In genomic region chr5:142814122-142814521, GRCh38 we compare ENCODE assay signal across 19 cellular contexts. TPM values are rescaled to one million over a fixed set of nuclear protein-coding genes. Genes with fewer than 3 reads are reported as not detected.
DNase-seq lines count a peak whose midpoint lies in the region; ATAC-seq and TF ChIP-seq lines count a peak whose summit lies in the region.
"Had no signal": no experiment of that assay in that cellular context is flagged by ENCODE, and none has a peak within 500 bp of the region (broad histone marks: within the 10 kb centered on the region; RNA-seq: fewer than 3 reads in every experiment).

No MANE protein-coding gene starts in this region.

- intact Hi-C loops in Caco-2 (cut with micrococcal nuclease; ENCODE audit: unreplicated experiment) (no loop called here), lower lobe of right lung (cut with DNase I) (no loop called here)

- H3K9me3 Mint-ChIP-seq in Caco-2 (ENCODE audit: unreplicated experiment), result no peaks in the 10 kb centered on the region
- H3K9me3 Mint-ChIP-seq in stimulated activated effector memory CD8-positive, alpha-beta T cell treated with anti-CD3 and anti-CD28 coated beads, Interleukin-12 subunit alpha, Interleukin-12 subunit beta, amount 100 ng/mL, for 72 hours, result no peaks in the 10 kb centered on the region
- no peaks in the 10 kb centered on the region for H3K9me3 Mint-ChIP-seq in T-helper 2 cell treated with Interferon-gamma antibody and Interleukin-4, amounts not matched to agents 5 μg/mL and 100 μg/mL, for 36 hours
- H3K9me3 Mint-ChIP-seq: activated naive CD8-positive, alpha-beta T cell treated with anti-CD3 and anti-CD28 coated beads, Interleukin-2, amount 50 U/mL, for 24 hours; central memory CD8-positive, alpha-beta T cell had no signal

- H3K4me3 ChIP-seq in Caco-2 (ENCODE audit: low read depth, low read length), result no peak overlapping the region
- H3K4me3 ChIP-seq in lower lobe of right lung, result no peak overlapping the region
- H3K4me3 ChIP-seq: PC-9 had no signal

- DNase-seq in Caco-2 (no peak), dermis microvascular lymphatic vessel endothelial cell (ENCODE audit: low read depth in 2 of 2) (peak; percentile 56 to 89), lower lobe of right lung (no peak), mucosa of gallbladder (ENCODE audit: low spot score) (no peak), NCI-H446 treated with DMSO at 0.1 percent for 48 hours (lab: John Stamatoyannopoulos, UW) (no peak)
- DNase-seq in stimulated activated effector memory CD8-positive, alpha-beta T cell treated with anti-CD3 and anti-CD28 coated beads, Interleukin-12 subunit alpha, Interleukin-12 subunit beta, amount 100 ng/mL, for 72 hours (ENCODE audit: low spot score in 2 of 2), result no peak
- DNase-seq in T-helper 2 cell treated with Interferon-gamma antibody and Interleukin-4, amounts not matched to agents 5 μg/mL and 100 μg/mL, for 36 hours (ENCODE audit: low spot score), result no peak
- DNase-seq: activated CD4-positive, alpha-beta T cell treated with anti-CD3 and anti-CD28 coated beads, Interleukin-2, amount 50 U/mL, for 48 hours; activated naive CD8-positive, alpha-beta T cell treated with anti-CD3 and anti-CD28 coated beads, Interleukin-2, amount 50 U/mL, for 24 hours; Calu3; head of caudate nucleus; NCI-H2029; NCI-H526; PC-9; retina; stimulated activated CD4-positive, alpha-beta T cell treated with anti-CD3 and anti-CD28 coated beads, Interleukin-4, amount 100 ng/mL, for 1 hour; stimulated activated CD8-positive, alpha-beta memory T cell treated with anti-CD3 and anti-CD28 coated beads, Interleukin-4, amount 100 ng/mL, for 48 hours had no signal

- POLR2A ChIA-PET in Caco-2 (lab: Charles Lee), result no interaction called here

- H3K27me3 ChIP-seq in Caco-2 (replicated peaks; ENCODE audit: control insufficient read depth, insufficient read depth, low read length), result no peaks in the 10 kb centered on the region
- H3K27me3 ChIP-seq in lower lobe of right lung (ENCODE audit: low read depth), result no peaks in the 10 kb centered on the region

- H3K36me3 ChIP-seq in Caco-2 (ENCODE audit: control insufficient read depth, insufficient read depth, low read length) (no peaks in the 10 kb centered on the region), lower lobe of right lung (no peaks in the 10 kb centered on the region)

- BruUV-seq in Caco-2 (replicated peaks; lab: Mats Ljungman, UMichigan), result no TSS peak

- TF ChIP-seq CTCF in Caco-2 (IDR thresholded peaks at IDR 0.05; ENCODE audit: insufficient read depth in 1 of 2, low read depth in 1 of 2, low read length in 1 of 2, severe bottlenecking in 1 of 2, unreplicated experiment in 1 of 2) (no peak), lower lobe of right lung (IDR thresholded peaks at IDR 0.05) (no peak)

- peak overlapping the region; percentile 75 for H3K27ac Mint-ChIP-seq in Caco-2 (ENCODE audit: unreplicated experiment)
- H3K27ac Mint-ChIP-seq in stimulated activated effector memory CD8-positive, alpha-beta T cell treated with anti-CD3 and anti-CD28 coated beads, Interleukin-12 subunit alpha, Interleukin-12 subunit beta, amount 100 ng/mL, for 72 hours, result peak overlapping the region; percentile 3
- H3K27ac Mint-ChIP-seq in T-helper 2 cell treated with Interferon-gamma antibody and Interleukin-4, amounts not matched to agents 5 μg/mL and 100 μg/mL, for 36 hours, result no peak overlapping the region
- H3K27ac Mint-ChIP-seq: activated naive CD8-positive, alpha-beta T cell treated with anti-CD3 and anti-CD28 coated beads, Interleukin-2, amount 50 U/mL, for 24 hours had no signal

- CTCF ChIA-PET in Caco-2 (lab: Charles Lee), result no interaction called here

- no peak overlapping the region for H3K4me3 Mint-ChIP-seq in Caco-2 (ENCODE audit: unreplicated experiment)
- H3K4me3 Mint-ChIP-seq in stimulated activated effector memory CD8-positive, alpha-beta T cell treated with anti-CD3 and anti-CD28 coated beads, Interleukin-12 subunit alpha, Interleukin-12 subunit beta, amount 100 ng/mL, for 72 hours, result no peak overlapping the region
- no peak overlapping the region for H3K4me3 Mint-ChIP-seq in T-helper 2 cell treated with Interferon-gamma antibody and Interleukin-4, amounts not matched to agents 5 μg/mL and 100 μg/mL, for 36 hours
- H3K4me3 Mint-ChIP-seq: activated naive CD8-positive, alpha-beta T cell treated with anti-CD3 and anti-CD28 coated beads, Interleukin-2, amount 50 U/mL, for 24 hours; central memory CD8-positive, alpha-beta T cell had no signal

- H3K4me1 ChIP-seq in Caco-2 (peaks cover 42% of the 10 kb centered on the region), lower lobe of right lung (peaks cover 95% of the 10 kb centered on the region)

- H3K36me3 Mint-ChIP-seq in Caco-2 (ENCODE audit: insufficient read depth, unreplicated experiment), result no peaks in the 10 kb centered on the region
- no peaks in the 10 kb centered on the region for H3K36me3 Mint-ChIP-seq in stimulated activated effector memory CD8-positive, alpha-beta T cell treated with anti-CD3 and anti-CD28 coated beads, Interleukin-12 subunit alpha, Interleukin-12 subunit beta, amount 100 ng/mL, for 72 hours
- H3K36me3 Mint-ChIP-seq in T-helper 2 cell treated with Interferon-gamma antibody and Interleukin-4, amounts not matched to agents 5 μg/mL and 100 μg/mL, for 36 hours (ENCODE audit: low read depth), result no peaks in the 10 kb centered on the region

- no peak for ATAC-seq in lower lobe of right lung
- ATAC-seq in stimulated activated effector memory CD8-positive, alpha-beta T cell treated with anti-CD3 and anti-CD28 coated beads, Interleukin-12 subunit alpha, Interleukin-12 subunit beta, amount 100 ng/mL, for 72 hours, result no peak
- ATAC-seq in GM21381 (IDR thresholded peaks at IDR 0.05; ENCODE audit: unreplicated experiment), result no peak
- ATAC-seq: activated naive CD8-positive, alpha-beta T cell treated with anti-CD3 and anti-CD28 coated beads, Interleukin-2, amount 50 U/mL, for 24 hours had no signal

- H3K27me3 Mint-ChIP-seq in Caco-2 (ENCODE audit: insufficient read depth, unreplicated experiment), result no peaks in the 10 kb centered on the region
- H3K27me3 Mint-ChIP-seq in T-helper 2 cell treated with Interferon-gamma antibody and Interleukin-4, amounts not matched to agents 5 μg/mL and 100 μg/mL, for 36 hours (ENCODE audit: low read depth), result no peaks in the 10 kb centered on the region
- H3K27me3 Mint-ChIP-seq: activated naive CD8-positive, alpha-beta T cell treated with anti-CD3 and anti-CD28 coated beads, Interleukin-2, amount 50 U/mL, for 24 hours; central memory CD8-positive, alpha-beta T cell had no signal

- peak overlapping the region; percentile 68 for H3K27ac ChIP-seq in lower lobe of right lung
- H3K27ac ChIP-seq: PC-9 had no signal

- no peaks in the 10 kb centered on the region for H3K9me3 ChIP-seq in Caco-2
- no peaks in the 10 kb centered on the region for H3K9me3 ChIP-seq in lower lobe of right lung

- H3K4me1 Mint-ChIP-seq in Caco-2 (ENCODE audit: low read depth, unreplicated experiment), result peaks cover 44% of the 10 kb centered on the region
- peaks cover 61% of the 10 kb centered on the region for H3K4me1 Mint-ChIP-seq in stimulated activated effector memory CD8-positive, alpha-beta T cell treated with anti-CD3 and anti-CD28 coated beads, Interleukin-12 subunit alpha, Interleukin-12 subunit beta, amount 100 ng/mL, for 72 hours
- peaks cover 29% of the 10 kb centered on the region for H3K4me1 Mint-ChIP-seq in T-helper 2 cell treated with Interferon-gamma antibody and Interleukin-4, amounts not matched to agents 5 μg/mL and 100 μg/mL, for 36 hours (ENCODE audit: low read depth)

RNA-seq across cellular contexts. Expression of gene ARHGAP26, which starts 43.9 kb away (rescaled TPM):
- total RNA-seq in Caco-2 (2022) (74.6 and 79.8 TPM in 2 replicates), dermis microvascular lymphatic vessel endothelial cell (25.2 and 36.2 TPM in 2 replicates), lower lobe of right lung (42.1 TPM), mucosa of gallbladder (60.3 TPM)

Comparison
In these comparisons a context has a peak if more than half of its experiments do, and no peak if none do; other contexts are left out.
1. DNase-seq: peak in dermis microvascular lymphatic vessel endothelial cell (2 of 2); none in Caco-2 (0 of 2), lower lobe of right lung (single experiment), stimulated activated effector memory CD8-positive, alpha-beta T cell treated with anti-CD3 and anti-CD28 coated beads, Interleukin-12 subunit alpha, Interleukin-12 subunit beta, amount 100 ng/mL, for 72 hours (0 of 2), mucosa of gallbladder (single experiment), NCI-H446 treated with DMSO at 0.1 percent for 48 hours (single experiment) and T-helper 2 cell treated with Interferon-gamma antibody and Interleukin-4, amounts not matched to agents 5 μg/mL and 100 μg/mL, for 36 hours (single experiment).